Comparison of ENCODE assay signal across 1 cellular context in the genomic region with DNA sequence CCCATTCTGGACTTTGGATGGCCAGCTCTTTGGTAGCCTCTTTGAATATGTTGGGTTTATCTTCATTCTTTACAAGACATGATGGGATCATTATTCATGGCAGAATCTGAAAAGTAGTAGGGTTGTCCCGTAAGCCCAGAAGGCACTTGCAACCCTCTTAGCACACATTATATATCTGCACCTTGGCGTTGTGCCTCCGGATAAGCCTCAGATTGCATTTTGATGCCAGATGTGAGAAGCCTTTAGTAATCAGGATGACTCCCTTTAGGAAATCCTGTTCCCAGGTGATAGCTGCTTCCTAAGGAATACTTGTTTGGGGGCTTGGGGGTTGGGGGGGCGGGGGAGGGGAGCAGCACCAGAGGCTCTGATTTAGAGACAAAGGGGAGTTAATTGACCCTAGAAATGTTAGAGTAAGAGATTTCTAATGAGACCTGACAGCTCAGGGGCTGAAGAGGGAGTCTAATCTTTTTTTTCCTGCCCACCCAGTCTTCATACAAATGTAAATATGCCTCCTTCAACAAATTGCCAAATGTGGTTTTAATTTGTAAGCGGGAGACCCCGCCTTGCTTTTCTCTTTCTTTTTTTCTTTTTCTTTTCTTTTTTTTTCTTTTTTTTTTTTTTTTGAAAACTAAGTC.
TF ChIP-seq lines count a peak whose summit lies in the region.

No MANE protein-coding gene starts in this region.

TF ChIP-seq in A549, 52 proteins besides CTCF, POLR2A, EP300 and RAD21 (continued from another document):
- TF ChIP-seq, protein P1, sequence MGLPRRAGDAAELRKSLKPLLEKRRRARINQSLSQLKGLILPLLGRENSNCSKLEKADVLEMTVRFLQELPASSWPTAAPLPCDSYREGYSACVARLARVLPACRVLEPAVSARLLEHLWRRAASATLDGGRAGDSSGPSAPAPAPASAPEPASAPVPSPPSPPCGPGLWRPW (IDR thresholded peaks at IDR 0.05) = no peak
- no peak for TF ChIP-seq NFE2L2 (conservative IDR thresholded peaks at IDR 0.05; ENCODE audit: low read length)
- TF ChIP-seq, protein P2, sequence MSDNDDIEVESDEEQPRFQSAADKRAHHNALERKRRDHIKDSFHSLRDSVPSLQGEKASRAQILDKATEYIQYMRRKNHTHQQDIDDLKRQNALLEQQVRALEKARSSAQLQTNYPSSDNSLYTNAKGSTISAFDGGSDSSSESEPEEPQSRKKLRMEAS (IDR thresholded peaks at IDR 0.05) = no peak
